ENCODE assay signal across 9 cellular contexts in genomic region chr19:9857920-9858746, GRCh38. TPM values are rescaled to one million over a fixed set of nuclear protein-coding genes. Genes with fewer than 3 reads are reported as not detected.
A peak's percentile ranks its signal among the peaks of the same experiment; 100 is the strongest.
DNase-seq lines count a peak whose midpoint lies in the region; ATAC-seq and TF ChIP-seq lines count a peak whose summit lies in the region.
"Had no signal": no experiment of that assay in that cellular context is flagged by ENCODE, and none has a peak within 500 bp of the region (broad histone marks: within the 10 kb centered on the region; RNA-seq: fewer than 3 reads in every experiment).

No MANE protein-coding gene starts in this region.

- no peaks in the 10 kb centered on the region for H3K9me3 Mint-ChIP-seq in activated naive CD8-positive, alpha-beta T cell treated with anti-CD3 and anti-CD28 coated beads, Interleukin-2, amount 10 ng/mL, durations not matched to agents 7 days and 5 days
- peaks cover 4% of the 10 kb centered on the region for H3K9me3 Mint-ChIP-seq in progenitor cell of endocrine pancreas (ENCODE audit: low read depth)

- in situ Hi-C loops in GM13977 (cut with MboI; ENCODE audit: low pct_unique_long_range_greater_than_20kb, low sequenced_read_pairs, unreplicated experiment), result no loop called here

- peaks cover 51% of the 10 kb centered on the region for H3K4me1 Mint-ChIP-seq in activated naive CD8-positive, alpha-beta T cell treated with anti-CD3 and anti-CD28 coated beads, Interleukin-2, amount 10 ng/mL, durations not matched to agents 7 days and 5 days
- peaks cover 7% of the 10 kb centered on the region for H3K4me1 Mint-ChIP-seq in progenitor cell of endocrine pancreas (ENCODE audit: low read depth)

- H3K36me3 Mint-ChIP-seq in activated naive CD8-positive, alpha-beta T cell treated with anti-CD3 and anti-CD28 coated beads, Interleukin-2, amount 10 ng/mL, durations not matched to agents 7 days and 5 days, result peaks cover 19% of the 10 kb centered on the region
- H3K36me3 Mint-ChIP-seq in progenitor cell of endocrine pancreas (ENCODE audit: insufficient read depth), result peaks cover 29% of the 10 kb centered on the region

- H3K27me3 Mint-ChIP-seq in activated naive CD8-positive, alpha-beta T cell treated with anti-CD3 and anti-CD28 coated beads, Interleukin-2, amount 10 ng/mL, durations not matched to agents 7 days and 5 days, result no peaks in the 10 kb centered on the region
- no peaks in the 10 kb centered on the region for H3K27me3 Mint-ChIP-seq in progenitor cell of endocrine pancreas

- peak overlapping the region; percentile 100 for H3K27ac Mint-ChIP-seq in activated naive CD8-positive, alpha-beta T cell treated with anti-CD3 and anti-CD28 coated beads, Interleukin-2, amount 10 ng/mL, durations not matched to agents 7 days and 5 days
- H3K27ac Mint-ChIP-seq in progenitor cell of endocrine pancreas, result peak overlapping the region; percentile 45

- POLR2A ChIA-PET in activated naive CD8-positive, alpha-beta T cell treated with anti-CD3 and anti-CD28 coated beads, Interleukin-2, amount 10 ng/mL, durations not matched to agents 7 days and 5 days (lab: Charles Lee), result interaction anchor here (0.6 to 5.2 kb wide), 10 partner anchors 9 to 330 kb away, joined by 3 to 26 read pairs (median 4); partner anchors contain the start of genes FBXL12, PIN1 and UBL5

- DNase-seq in GM13977 (ENCODE audit: low spot score) (peak; percentile 74), progenitor cell of endocrine pancreas (ENCODE audit: low spot score, unreplicated experiment) (no peak), NCI-H1694 treated with DMSO at 0.1 percent for 48 hours (lab: John Stamatoyannopoulos, UW) (no peak), NCI-H2227 treated with DMSO at 0.1 percent for 48 hours (lab: John Stamatoyannopoulos, UW) (no peak), inferior parietal cortex (ENCODE audit: extremely low spot score) (no peak)
- peak; percentile 49 for DNase-seq in activated naive CD8-positive, alpha-beta T cell treated with anti-CD3 and anti-CD28 coated beads, Interleukin-2, amount 10 ng/mL, durations not matched to agents 7 days and 5 days
- DNase-seq: NCI-H2081 had no signal

- H3K4me3 Mint-ChIP-seq in activated naive CD8-positive, alpha-beta T cell treated with anti-CD3 and anti-CD28 coated beads, Interleukin-2, amount 10 ng/mL, durations not matched to agents 7 days and 5 days, result peak overlapping the region; percentile 98
- H3K4me3 Mint-ChIP-seq in progenitor cell of endocrine pancreas (ENCODE audit: low read depth), result no peak overlapping the region

- ATAC-seq in activated naive CD8-positive, alpha-beta T cell treated with anti-CD3 and anti-CD28 coated beads, Interleukin-2, amount 10 ng/mL, durations not matched to agents 7 days and 5 days (ENCODE audit: low read depth), result peak; percentile 63
- no peak for ATAC-seq in HG03442 (IDR thresholded peaks at IDR 0.05; ENCODE audit: unreplicated experiment)

- TF ChIP-seq CTCF in GM13977 (IDR thresholded peaks at IDR 0.05; ENCODE audit: extremely low read depth, insufficient read depth, missing control alignments), result no peak
- no peak for TF ChIP-seq CTCF in progenitor cell of endocrine pancreas (IDR thresholded peaks at IDR 0.05; ENCODE audit: unreplicated experiment)

TF ChIP-seq in PFSK-1, 5 proteins besides CTCF, POLR2A, EP300 and RAD21:
- TF ChIP-seq FOXP2 (optimal IDR thresholded peaks at IDR 0.05; ENCODE audit: borderline replicate concordance, extremely low read depth, extremely low read length, insufficient read depth) (no peak), POLR2AphosphoS5 (IDR thresholded peaks at IDR 0.05; ENCODE audit: low read depth, low read length) (0 out of 2 replicates have a peak, but pooled peaks have one; percentile 32)

RNA-seq across cellular contexts. Expression of gene PIN1, which starts 23.0 kb away (rescaled TPM):
- polyA plus RNA-seq in PFSK-1 (2012; ENCODE audit: insufficient read length, low read depth), result 158 TPM
- total RNA-seq in activated naive CD8-positive, alpha-beta T cell treated with anti-CD3 and anti-CD28 coated beads, Interleukin-2, amount 10 ng/mL, durations not matched to agents 7 days and 5 days, result 100 to 1,000 TPM in 1 of 2 experiments, 10 to 100 TPM in 1; 95.1 to 101 TPM
- 83.3 and 90.6 TPM in 2 replicates for total RNA-seq in progenitor cell of endocrine pancreas

RNA-seq across cellular contexts. Expression of gene UBL5, which starts 30.4 kb away (rescaled TPM):
- 628 TPM for polyA plus RNA-seq in PFSK-1 (2012; ENCODE audit: insufficient read length, low read depth)
- total RNA-seq in activated naive CD8-positive, alpha-beta T cell treated with anti-CD3 and anti-CD28 coated beads, Interleukin-2, amount 10 ng/mL, durations not matched to agents 7 days and 5 days, result 100 to 1,000 TPM; 310 to 340 TPM
- 335 and 342 TPM in 2 replicates for total RNA-seq in progenitor cell of endocrine pancreas

RNA-seq across cellular contexts. Expression of gene FBXL12, which starts 39.3 kb away (rescaled TPM):
- 41.8 TPM for polyA plus RNA-seq in PFSK-1 (2012; ENCODE audit: insufficient read length, low read depth)
- total RNA-seq in activated naive CD8-positive, alpha-beta T cell treated with anti-CD3 and anti-CD28 coated beads, Interleukin-2, amount 10 ng/mL, durations not matched to agents 7 days and 5 days, result 10 to 100 TPM; 33.9 to 37.0 TPM
- 30.9 and 32.0 TPM in 2 replicates for total RNA-seq in progenitor cell of endocrine pancreas

Comparison
In these comparisons a context has a peak if more than half of its experiments do, and no peak if none do; other contexts are left out.
1. DNase-seq: peak in GM13977 (single experiment) and activated naive CD8-positive, alpha-beta T cell treated with anti-CD3 and anti-CD28 coated beads, Interleukin-2, amount 10 ng/mL, durations not matched to agents 7 days and 5 days (single experiment); none in progenitor cell of endocrine pancreas (single experiment), NCI-H1694 treated with DMSO at 0.1 percent for 48 hours (single experiment), NCI-H2227 treated with DMSO at 0.1 percent for 48 hours (single experiment) and inferior parietal cortex (single experiment).